In the genomic region with DNA sequence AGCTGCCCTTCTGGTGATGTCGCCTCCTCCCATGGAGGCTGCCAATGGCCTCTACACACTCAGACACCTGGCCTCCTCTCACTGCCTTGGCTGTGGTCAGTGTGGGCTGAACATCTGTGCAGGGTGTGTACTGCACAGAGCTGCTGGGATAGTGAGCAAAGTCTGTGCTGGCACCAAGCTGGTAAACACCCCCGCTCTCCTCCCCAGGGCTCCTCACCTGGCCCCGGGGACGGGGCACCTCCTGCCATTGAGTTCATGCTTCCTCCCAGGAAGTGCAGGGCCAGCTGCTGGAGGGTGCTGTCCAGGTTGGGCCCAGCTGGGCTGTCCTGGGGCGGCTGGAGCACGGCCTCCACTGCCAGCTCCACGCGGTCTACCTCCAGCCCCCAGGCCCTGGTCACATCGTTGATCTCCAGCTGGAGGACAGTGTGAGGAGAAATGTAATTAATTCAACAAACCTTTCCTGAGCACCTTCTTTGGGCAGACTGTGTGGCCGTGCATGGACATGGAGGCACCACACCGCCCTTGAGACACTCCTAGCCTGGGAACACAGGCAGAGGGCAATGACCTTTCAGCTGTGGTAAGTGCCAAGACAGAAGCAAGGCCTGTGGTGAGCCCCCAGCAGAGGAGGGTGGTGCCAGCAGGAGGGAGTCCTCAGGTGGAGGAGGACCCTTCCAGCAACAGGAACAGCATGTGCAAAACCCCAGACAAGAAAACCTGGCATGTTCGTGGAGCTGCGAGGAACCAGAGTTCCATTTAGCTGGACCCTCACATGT, we compare ENCODE assay signal across 1 cellular context.
TF ChIP-seq lines count a peak whose summit lies in the region.

No MANE protein-coding gene starts in this region.

TF ChIP-seq in SK-N-SH treated with all-trans-retinoic acid at 6 μM for 48 hours, 23 proteins besides CTCF, POLR2A, EP300 and RAD21 (continued from another document):
- TF ChIP-seq ISL1 (CRISPR knock-in tag; IDR thresholded peaks at IDR 0.05) (no peak), BACH2 (CRISPR knock-in tag; IDR thresholded peaks at IDR 0.05; ENCODE audit: borderline replicate concordance) (no peak), TCF4 (CRISPR knock-in tag; IDR thresholded peaks at IDR 0.05; ENCODE audit: borderline replicate concordance) (no peak)
- TF ChIP-seq, protein P1, sequence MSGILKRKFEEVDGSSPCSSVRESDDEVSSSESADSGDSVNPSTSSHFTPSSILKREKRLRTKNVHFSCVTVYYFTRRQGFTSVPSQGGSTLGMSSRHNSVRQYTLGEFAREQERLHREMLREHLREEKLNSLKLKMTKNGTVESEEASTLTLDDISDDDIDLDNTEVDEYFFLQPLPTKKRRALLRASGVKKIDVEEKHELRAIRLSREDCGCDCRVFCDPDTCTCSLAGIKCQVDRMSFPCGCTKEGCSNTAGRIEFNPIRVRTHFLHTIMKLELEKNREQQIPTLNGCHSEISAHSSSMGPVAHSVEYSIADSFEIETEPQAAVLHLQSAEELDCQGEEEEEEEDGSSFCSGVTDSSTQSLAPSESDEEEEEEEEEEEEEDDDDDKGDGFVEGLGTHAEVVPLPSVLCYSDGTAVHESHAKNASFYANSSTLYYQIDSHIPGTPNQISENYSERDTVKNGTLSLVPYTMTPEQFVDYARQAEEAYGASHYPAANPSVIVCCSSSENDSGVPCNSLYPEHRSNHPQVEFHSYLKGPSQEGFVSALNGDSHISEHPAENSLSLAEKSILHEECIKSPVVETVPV (CRISPR knock-in tag; IDR thresholded peaks at IDR 0.05), result no peak
- TF ChIP-seq, protein P2, sequence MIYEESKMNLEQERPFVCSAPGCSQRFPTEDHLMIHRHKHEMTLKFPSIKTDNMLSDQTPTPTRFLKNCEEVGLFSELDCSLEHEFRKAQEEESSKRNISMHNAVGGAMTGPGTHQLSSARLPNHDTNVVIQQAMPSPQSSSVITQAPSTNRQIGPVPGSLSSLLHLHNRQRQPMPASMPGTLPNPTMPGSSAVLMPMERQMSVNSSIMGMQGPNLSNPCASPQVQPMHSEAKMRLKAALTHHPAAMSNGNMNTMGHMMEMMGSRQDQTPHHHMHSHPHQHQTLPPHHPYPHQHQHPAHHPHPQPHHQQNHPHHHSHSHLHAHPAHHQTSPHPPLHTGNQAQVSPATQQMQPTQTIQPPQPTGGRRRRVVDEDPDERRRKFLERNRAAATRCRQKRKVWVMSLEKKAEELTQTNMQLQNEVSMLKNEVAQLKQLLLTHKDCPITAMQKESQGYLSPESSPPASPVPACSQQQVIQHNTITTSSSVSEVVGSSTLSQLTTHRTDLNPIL (CRISPR knock-in tag; IDR thresholded peaks at IDR 0.05; ENCODE audit: low read depth), result no peak
- TF ChIP-seq, protein P3, sequence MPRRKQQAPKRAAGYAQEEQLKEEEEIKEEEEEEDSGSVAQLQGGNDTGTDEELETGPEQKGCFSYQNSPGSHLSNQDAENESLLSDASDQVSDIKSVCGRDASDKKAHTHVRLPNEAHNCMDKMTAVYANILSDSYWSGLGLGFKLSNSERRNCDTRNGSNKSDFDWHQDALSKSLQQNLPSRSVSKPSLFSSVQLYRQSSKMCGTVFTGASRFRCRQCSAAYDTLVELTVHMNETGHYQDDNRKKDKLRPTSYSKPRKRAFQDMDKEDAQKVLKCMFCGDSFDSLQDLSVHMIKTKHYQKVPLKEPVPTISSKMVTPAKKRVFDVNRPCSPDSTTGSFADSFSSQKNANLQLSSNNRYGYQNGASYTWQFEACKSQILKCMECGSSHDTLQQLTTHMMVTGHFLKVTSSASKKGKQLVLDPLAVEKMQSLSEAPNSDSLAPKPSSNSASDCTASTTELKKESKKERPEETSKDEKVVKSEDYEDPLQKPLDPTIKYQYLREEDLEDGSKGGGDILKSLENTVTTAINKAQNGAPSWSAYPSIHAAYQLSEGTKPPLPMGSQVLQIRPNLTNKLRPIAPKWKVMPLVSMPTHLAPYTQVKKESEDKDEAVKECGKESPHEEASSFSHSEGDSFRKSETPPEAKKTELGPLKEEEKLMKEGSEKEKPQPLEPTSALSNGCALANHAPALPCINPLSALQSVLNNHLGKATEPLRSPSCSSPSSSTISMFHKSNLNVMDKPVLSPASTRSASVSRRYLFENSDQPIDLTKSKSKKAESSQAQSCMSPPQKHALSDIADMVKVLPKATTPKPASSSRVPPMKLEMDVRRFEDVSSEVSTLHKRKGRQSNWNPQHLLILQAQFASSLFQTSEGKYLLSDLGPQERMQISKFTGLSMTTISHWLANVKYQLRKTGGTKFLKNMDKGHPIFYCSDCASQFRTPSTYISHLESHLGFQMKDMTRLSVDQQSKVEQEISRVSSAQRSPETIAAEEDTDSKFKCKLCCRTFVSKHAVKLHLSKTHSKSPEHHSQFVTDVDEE (CRISPR knock-in tag; IDR thresholded peaks at IDR 0.05), result no peak
